Comparison of ENCODE assay signal across 21 cellular contexts in genomic region chr11:19536131-19536530, GRCh38.
"Had no signal": no experiment of that assay in that cellular context is flagged by ENCODE, and none has a peak within 500 bp of the region (broad histone marks: within the 10 kb centered on the region; RNA-seq: fewer than 3 reads in every experiment).

No MANE protein-coding gene starts in this region.

- H3K27ac Mint-ChIP-seq: immature natural killer cell; naive thymus-derived CD8-positive, alpha-beta T cell; nephron progenitor cell; stimulated activated effector memory CD8-positive, alpha-beta T cell treated with anti-CD3 and anti-CD28 coated beads, Interleukin-12 subunit alpha, Interleukin-12 subunit beta, amount 100 ng/mL, for 72 hours; type B pancreatic cell had no signal

- H3K9me3 ChIP-seq: left ventricle myocardium inferior, lower lobe of right lung, prostate gland, right atrium auricular region, sigmoid colon, stomach, tibial artery had no signal

- H3K4me3 Mint-ChIP-seq: immature natural killer cell; naive thymus-derived CD8-positive, alpha-beta T cell; nephron progenitor cell; stimulated activated effector memory CD8-positive, alpha-beta T cell treated with anti-CD3 and anti-CD28 coated beads, Interleukin-12 subunit alpha, Interleukin-12 subunit beta, amount 100 ng/mL, for 72 hours; type B pancreatic cell had no signal

- H3K27ac ChIP-seq: left ventricle myocardium inferior, lower lobe of right lung, prostate gland, right atrium auricular region, sigmoid colon, tibial artery had no signal

- H3K36me3 ChIP-seq: left ventricle myocardium inferior, lower lobe of right lung, prostate gland, right atrium auricular region, sigmoid colon, stomach, tibial artery had no signal

- H3K4me1 Mint-ChIP-seq: immature natural killer cell; naive thymus-derived CD8-positive, alpha-beta T cell; stimulated activated effector memory CD8-positive, alpha-beta T cell treated with anti-CD3 and anti-CD28 coated beads, Interleukin-12 subunit alpha, Interleukin-12 subunit beta, amount 100 ng/mL, for 72 hours had no signal

- H3K27me3 ChIP-seq: right atrium auricular region, sigmoid colon, stomach, tibial artery had no signal

- H3K36me3 Mint-ChIP-seq: immature natural killer cell; naive thymus-derived CD8-positive, alpha-beta T cell; stimulated activated effector memory CD8-positive, alpha-beta T cell treated with anti-CD3 and anti-CD28 coated beads, Interleukin-12 subunit alpha, Interleukin-12 subunit beta, amount 100 ng/mL, for 72 hours; type B pancreatic cell had no signal

- H3K4me3 ChIP-seq: left ventricle myocardium inferior, lower lobe of right lung, prostate gland, right atrium auricular region, sigmoid colon, stomach, tibial artery had no signal

- H3K4me1 ChIP-seq: left ventricle myocardium inferior, lower lobe of right lung, prostate gland, right atrium auricular region, tibial artery had no signal

- H3K9me3 Mint-ChIP-seq: immature natural killer cell; naive thymus-derived CD8-positive, alpha-beta T cell; stimulated activated effector memory CD8-positive, alpha-beta T cell treated with anti-CD3 and anti-CD28 coated beads, Interleukin-12 subunit alpha, Interleukin-12 subunit beta, amount 100 ng/mL, for 72 hours; type B pancreatic cell had no signal

- ATAC-seq: left colon; lower lobe of right lung; naive thymus-derived CD8-positive, alpha-beta T cell; stimulated activated effector memory CD8-positive, alpha-beta T cell treated with anti-CD3 and anti-CD28 coated beads, Interleukin-12 subunit alpha, Interleukin-12 subunit beta, amount 100 ng/mL, for 72 hours had no signal

- H3K27me3 Mint-ChIP-seq: type B pancreatic cell had no signal

- DNase-seq: cortex of kidney; hypothalamus; immature natural killer cell; islet precursor cell; kidney glomerular epithelial cell; left colon; left ventricle myocardium inferior; lower lobe of right lung; naive thymus-derived CD8-positive, alpha-beta T cell; nephron progenitor cell; nucleus accumbens; sigmoid colon; stimulated activated CD4-positive, alpha-beta T cell treated with anti-CD3 and anti-CD28 coated beads, Interleukin-2, amount 100 ng/mL, for 24 hours; stimulated activated CD4-positive, alpha-beta T cell treated with anti-CD3 and anti-CD28 coated beads, Interleukin-4, amount 100 ng/mL, for 24 hours; stimulated activated naive CD4-positive, alpha-beta T cell treated with Interleukin-2 at 50 U/mL for 16 hours; stomach; tibial artery had no signal
